13 cellular contexts compared by ENCODE assay signal in genomic region chr2:239263231-239263936, GRCh38.
DNase-seq lines count a peak whose midpoint lies in the region; ATAC-seq, FAIRE-seq and TF ChIP-seq lines count a peak whose summit lies in the region.
"Had no signal": no experiment of that assay in that cellular context is flagged by ENCODE, and none has a peak within 500 bp of the region (broad histone marks: within the 10 kb centered on the region; RNA-seq: fewer than 3 reads in every experiment).

No MANE protein-coding gene starts in this region.

- intact Hi-C loops in kidney (cut with DNase I) = no loop called here

- no peaks in the 10 kb centered on the region for H3K9me3 ChIP-seq in kidney (ENCODE audit: control insufficient read depth in 1 of 2, low read length in 2 of 2)
- H3K9me3 ChIP-seq in stomach smooth muscle (ENCODE audit: control insufficient read depth in 2 of 2, low read length in 2 of 2) = no peaks in the 10 kb centered on the region
- H3K9me3 ChIP-seq: prostate gland had no signal

- H3K4me3 ChIP-seq in kidney (ENCODE audit: low read length in 2 of 2) (no peak overlapping the region), stomach smooth muscle (ENCODE audit: low read length in 2 of 2) (peak overlapping the region in 1 of 2 donors; percentile 59)
- H3K4me3 ChIP-seq: prostate gland had no signal

- no peak for ATAC-seq in activated T-helper 17 cell treated with anti-CD3 and anti-CD28 coated beads, Interleukin-2, amount 50 U/mL, for 72 hours (replicated peaks)
- ATAC-seq in HG02938 (IDR thresholded peaks at IDR 0.05; ENCODE audit: unreplicated experiment) = no peak
- ATAC-seq: esophagus mucosa, left colon had no signal

- FAIRE-seq in kidney (lab: Jason Lieb, UNC) = no peak

- H3K4me1 ChIP-seq in kidney (ENCODE audit: control insufficient read depth in 1 of 2, insufficient read depth in 1 of 2, low read depth in 1 of 2, low read length in 2 of 2) (peaks cover 21 to 42% of the 10 kb centered on the region in 2 donors), stomach smooth muscle (ENCODE audit: control insufficient read depth, insufficient read depth, low read length) (peaks cover 82% of the 10 kb centered on the region)

- no peak for TF ChIP-seq CTCF in kidney (IDR thresholded peaks at IDR 0.05; ENCODE audit: borderline replicate concordance, extremely low read depth, insufficient read depth)

- H3K27me3 Mint-ChIP-seq in activated T-cell treated with anti-CD3 and anti-CD28 coated beads, Interleukin-2, amount 50 U/mL, for 24 hours = no peaks in the 10 kb centered on the region
- no peaks in the 10 kb centered on the region for H3K27me3 Mint-ChIP-seq in activated T-helper 17 cell treated with anti-CD3 and anti-CD28 coated beads, Interleukin-2, amount 50 U/mL, for 72 hours

- H3K4me3 Mint-ChIP-seq in activated T-cell treated with anti-CD3 and anti-CD28 coated beads, Interleukin-2, amount 50 U/mL, for 24 hours = no peak overlapping the region
- peak overlapping the region; percentile 98 for H3K4me3 Mint-ChIP-seq in activated T-helper 17 cell treated with anti-CD3 and anti-CD28 coated beads, Interleukin-2, amount 50 U/mL, for 72 hours

- H3K9me3 Mint-ChIP-seq in activated T-cell treated with anti-CD3 and anti-CD28 coated beads, Interleukin-2, amount 50 U/mL, for 24 hours = no peaks in the 10 kb centered on the region
- H3K9me3 Mint-ChIP-seq in activated T-helper 17 cell treated with anti-CD3 and anti-CD28 coated beads, Interleukin-2, amount 50 U/mL, for 72 hours = no peaks in the 10 kb centered on the region

- H3K27ac ChIP-seq in kidney (ENCODE audit: low read depth in 2 of 2, low read length in 2 of 2) = no peak overlapping the region
- H3K27ac ChIP-seq in stomach smooth muscle (ENCODE audit: low read length) = peak overlapping the region; percentile 79

- H3K9ac ChIP-seq in kidney (ENCODE audit: low read length in 2 of 2) = no peak overlapping the region
- H3K9ac ChIP-seq in stomach smooth muscle (ENCODE audit: low read length in 2 of 2) = no peak overlapping the region

- H3K4me1 Mint-ChIP-seq in activated T-cell treated with anti-CD3 and anti-CD28 coated beads, Interleukin-2, amount 50 U/mL, for 24 hours (ENCODE audit: low read depth) = peaks cover 93% of the 10 kb centered on the region
- peaks cover 60% of the 10 kb centered on the region for H3K4me1 Mint-ChIP-seq in activated T-helper 17 cell treated with anti-CD3 and anti-CD28 coated beads, Interleukin-2, amount 50 U/mL, for 72 hours

- no peaks in the 10 kb centered on the region for H3K27me3 ChIP-seq in stomach smooth muscle (ENCODE audit: control insufficient read depth in 1 of 2, insufficient read depth in 2 of 2, low read length in 2 of 2)

- peak overlapping the region; percentile 50 for H3K27ac Mint-ChIP-seq in activated T-cell treated with anti-CD3 and anti-CD28 coated beads, Interleukin-2, amount 50 U/mL, for 24 hours
- H3K27ac Mint-ChIP-seq in activated T-helper 17 cell treated with anti-CD3 and anti-CD28 coated beads, Interleukin-2, amount 50 U/mL, for 72 hours = no peak overlapping the region

- H3K36me3 Mint-ChIP-seq in activated T-cell treated with anti-CD3 and anti-CD28 coated beads, Interleukin-2, amount 50 U/mL, for 24 hours (ENCODE audit: low read depth) = no peaks in the 10 kb centered on the region
- H3K36me3 Mint-ChIP-seq in activated T-helper 17 cell treated with anti-CD3 and anti-CD28 coated beads, Interleukin-2, amount 50 U/mL, for 72 hours (ENCODE audit: low read depth) = peaks cover 7% of the 10 kb centered on the region

- no peaks in the 10 kb centered on the region for H3K36me3 ChIP-seq in kidney (ENCODE audit: control insufficient read depth in 1 of 2, insufficient read depth in 2 of 2, low read length in 2 of 2)
- H3K36me3 ChIP-seq in stomach smooth muscle (ENCODE audit: control insufficient read depth in 2 of 2, insufficient read depth in 2 of 2, low read length in 2 of 2) = no peaks in the 10 kb centered on the region
- H3K36me3 ChIP-seq: prostate gland had no signal

- DNase-seq in activated T-cell treated with anti-CD3 and anti-CD28 coated beads, Interleukin-2, amount 50 U/mL, for 24 hours = peak; percentile 35
- DNase-seq in activated T-cell treated with anti-CD3 and anti-CD28 coated beads, Interleukin-2, amount 50 U/mL, for 1 hour = no peak
- DNase-seq in kidney = peak; percentile 73
- no peak for DNase-seq in DMS 273 treated with DMSO at 0.1 percent for 48 hours (lab: John Stamatoyannopoulos, UW)
- DNase-seq in stimulated activated CD4-positive, alpha-beta T cell treated with anti-CD3 and anti-CD28 coated beads, Interleukin-12 subunit alpha, Interleukin-12 subunit beta, amount 100 ng/mL, for 4 hours = no peak
- DNase-seq: NCI-H2227 treated with DMSO at 0.1 percent for 48 hours, RPMI8226 had no signal

Comparison
In these comparisons a context has a peak if more than half of its experiments do, and no peak if none do; other contexts are left out.
1. DNase-seq: peak in activated T-cell treated with anti-CD3 and anti-CD28 coated beads, Interleukin-2, amount 50 U/mL, for 24 hours (single experiment) and kidney (single experiment); none in activated T-cell treated with anti-CD3 and anti-CD28 coated beads, Interleukin-2, amount 50 U/mL, for 1 hour (single experiment), DMS 273 treated with DMSO at 0.1 percent for 48 hours (single experiment) and stimulated activated CD4-positive, alpha-beta T cell treated with anti-CD3 and anti-CD28 coated beads, Interleukin-12 subunit alpha, Interleukin-12 subunit beta, amount 100 ng/mL, for 4 hours (single experiment).